Comparison of ENCODE assay signal across 20 cellular contexts in the genomic region with DNA sequence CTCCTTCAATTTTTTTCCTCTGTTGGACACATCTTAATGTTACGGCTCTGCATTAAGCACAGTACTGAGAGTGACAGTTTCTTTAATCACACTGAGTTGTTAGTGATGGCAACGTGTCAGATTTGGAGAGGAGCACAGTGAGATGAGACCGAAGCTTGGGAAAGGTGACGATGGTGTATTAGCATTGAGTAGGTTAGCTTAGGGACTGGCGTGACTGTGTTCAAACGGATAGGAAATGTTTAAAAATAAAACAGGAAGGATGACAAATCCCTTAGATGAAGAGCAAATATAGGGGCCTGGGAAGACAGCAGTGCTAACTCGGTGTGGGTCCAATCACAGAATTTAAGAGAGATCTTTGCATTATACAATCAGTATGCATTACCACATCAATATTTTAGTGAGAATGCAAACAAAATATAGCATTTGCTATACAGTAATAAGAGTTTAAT.
"Had no signal": no experiment of that assay in that cellular context is flagged by ENCODE, and none has a peak within 500 bp of the region (broad histone marks: within the 10 kb centered on the region; RNA-seq: fewer than 3 reads in every experiment).

No MANE protein-coding gene starts in this region.

- H3K4me1 Mint-ChIP-seq: activated B cell treated with CpG ODN at 0.5 μM for 24 hours; activated T-helper 17 cell treated with anti-CD3 and anti-CD28 coated beads, Interleukin-2, amount 50 U/mL, for 72 hours; stimulated activated naive B cell treated with anti-CD40 and anti-IgM and Interleukin-4, amounts not matched to agents 10 μg/mL and 1 μg/mL and 100 μg/mL, for 72 hours had no signal

- H3K36me3 ChIP-seq: lower lobe of right lung, ovary, stomach, suprapubic skin, tibial artery had no signal

- H3K4me1 ChIP-seq: lower lobe of right lung, suprapubic skin, tibial artery had no signal

- H3K36me3 Mint-ChIP-seq: activated naive CD4-positive, alpha-beta T cell treated with anti-CD3 and anti-CD28 coated beads, Interleukin-2, amount 50 U/mL, for 72 hours; stimulated activated naive B cell treated with anti-CD40 and anti-IgM and Interleukin-4, amounts not matched to agents 10 μg/mL and 1 μg/mL and 100 μg/mL, for 72 hours had no signal

- H3K27ac Mint-ChIP-seq: activated B cell treated with CpG ODN at 0.5 μM for 24 hours; activated CD8-positive, alpha-beta T cell treated with anti-CD3 and anti-CD28 coated beads for 36 hours; activated naive CD4-positive, alpha-beta T cell treated with anti-CD3 and anti-CD28 coated beads, Interleukin-2, amount 50 U/mL, for 72 hours; activated T-helper 17 cell treated with anti-CD3 and anti-CD28 coated beads, Interleukin-2, amount 50 U/mL, for 72 hours; natural killer cell treated with Interleukin-12 subunit alpha and Interleukin-12 subunit beta and Interleukin-15 and Interleukin-18, amount 100 ng/mL, for 72 hours; stimulated activated naive B cell treated with anti-CD40 and anti-IgM and Interleukin-4, amounts not matched to agents 10 μg/mL and 1 μg/mL and 100 μg/mL, for 72 hours had no signal

- ATAC-seq: activated CD8-positive, alpha-beta T cell treated with anti-CD3 and anti-CD28 coated beads for 36 hours; activated naive CD4-positive, alpha-beta T cell treated with anti-CD3 and anti-CD28 coated beads, Interleukin-2, amount 50 U/mL, for 72 hours; activated T-cell treated with anti-CD3 and anti-CD28 coated beads, Interleukin-2, amount 50 U/mL, for 4 hours; activated T-helper 17 cell treated with anti-CD3 and anti-CD28 coated beads, Interleukin-2, amount 50 U/mL, for 72 hours; left colon; lower lobe of right lung; natural killer cell treated with Interleukin-12 subunit alpha and Interleukin-12 subunit beta and Interleukin-15 and Interleukin-18, amount 100 ng/mL, for 72 hours; stimulated activated naive B cell treated with anti-CD40 and anti-IgM and Interleukin-4, amounts not matched to agents 10 μg/mL and 1 μg/mL and 100 μg/mL, for 72 hours had no signal

- H3K27me3 ChIP-seq: ovary, stomach, suprapubic skin, tibial artery had no signal

- H3K4me3 Mint-ChIP-seq: activated B cell treated with CpG ODN at 0.5 μM for 24 hours; activated CD8-positive, alpha-beta T cell treated with anti-CD3 and anti-CD28 coated beads for 36 hours; activated T-cell treated with anti-CD3 and anti-CD28 coated beads, Interleukin-2, amount 50 U/mL, for 4 hours; activated T-helper 17 cell treated with anti-CD3 and anti-CD28 coated beads, Interleukin-2, amount 50 U/mL, for 72 hours; natural killer cell treated with Interleukin-12 subunit alpha and Interleukin-12 subunit beta and Interleukin-15 and Interleukin-18, amount 100 ng/mL, for 72 hours; stimulated activated naive B cell treated with anti-CD40 and anti-IgM and Interleukin-4, amounts not matched to agents 10 μg/mL and 1 μg/mL and 100 μg/mL, for 72 hours had no signal

- H3K4me3 ChIP-seq: lower lobe of right lung, ovary, stomach, suprapubic skin, tibial artery had no signal

- H3K27me3 Mint-ChIP-seq: activated B cell treated with CpG ODN at 0.5 μM for 24 hours; natural killer cell treated with Interleukin-12 subunit alpha and Interleukin-12 subunit beta and Interleukin-15 and Interleukin-18, amount 100 ng/mL, for 72 hours; stimulated activated naive B cell treated with anti-CD40 and anti-IgM and Interleukin-4, amounts not matched to agents 10 μg/mL and 1 μg/mL and 100 μg/mL, for 72 hours had no signal

- DNase-seq: activated B cell treated with CpG ODN at 0.5 μM for 24 hours; activated CD4-positive, alpha-beta T cell treated with anti-CD3 and anti-CD28 coated beads, Interleukin-2, amount 50 U/mL, for 1 hour; activated CD8-positive, alpha-beta T cell treated with anti-CD3 and anti-CD28 coated beads for 36 hours; activated gamma-delta T cell treated with Interleukin-2 at 50 U/mL for 16 hours; activated T-cell treated with anti-CD3 and anti-CD28 coated beads, Interleukin-2, amount 50 U/mL, for 4 hours; effector CD8-positive, alpha-beta T cell; left colon; lower lobe of right lung; mesenchymal stem cell; ovary; stimulated activated CD4-positive, alpha-beta T cell treated with anti-CD3 and anti-CD28 coated beads, Interleukin-15, amount 100 ng/mL, for 24 hours; stimulated activated CD4-positive, alpha-beta T cell treated with anti-CD3 and anti-CD28 coated beads, Interleukin-2, amount 100 ng/mL, for 24 hours; stimulated activated naive B cell treated with anti-CD40 and anti-IgM and Interleukin-4, amounts not matched to agents 10 μg/mL and 1 μg/mL and 100 μg/mL, for 72 hours; stomach; T-helper 2 cell; tibial artery had no signal

- H3K27ac ChIP-seq: lower lobe of right lung, ovary, stomach, suprapubic skin, tibial artery had no signal

- H3K9me3 ChIP-seq: lower lobe of right lung, ovary, stomach, suprapubic skin, tibial artery had no signal
